ENCODE assay signal across 19 cellular contexts in the genomic region with DNA sequence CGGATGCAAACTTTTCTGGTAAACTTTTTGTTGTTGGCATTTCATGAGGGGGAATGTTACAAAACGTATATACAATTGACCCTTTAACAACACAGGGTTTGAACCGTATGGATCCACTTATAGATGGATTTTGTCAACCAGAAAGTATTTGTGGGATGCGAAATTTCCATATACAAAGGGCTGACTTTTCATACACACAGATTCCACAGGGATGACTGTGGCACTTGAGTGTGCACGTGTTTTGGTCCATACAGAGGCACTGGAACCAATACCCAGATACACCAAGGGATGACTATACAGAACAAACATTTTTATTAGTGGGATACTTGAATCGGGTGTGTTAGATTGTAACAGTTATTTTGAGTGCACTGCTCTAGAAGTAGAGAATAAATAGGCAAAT. TPM values are rescaled to one million over a fixed set of nuclear protein-coding genes. Genes with fewer than 3 reads are reported as not detected.
DNase-seq lines count a peak whose midpoint lies in the region; ATAC-seq, FAIRE-seq and TF ChIP-seq lines count a peak whose summit lies in the region.
"Had no signal": no experiment of that assay in that cellular context is flagged by ENCODE, and none has a peak within 500 bp of the region (broad histone marks: within the 10 kb centered on the region; RNA-seq: fewer than 3 reads in every experiment).

No MANE protein-coding gene starts in this region.

- no peak overlapping the region for H3K4me3 ChIP-seq in WERI-Rb-1 (ENCODE audit: low read depth, low read length)
- H3K4me3 ChIP-seq: BLaER1 treated with 17β-estradiol and CSF1 and Interleukin-3, amounts not matched to agents 10 nM and 100 nM; SK-N-MC had no signal

- no peak for TF ChIP-seq POLR2A in GM12892 (IDR thresholded peaks at IDR 0.05; ENCODE audit: low read depth, low read length)

- ATAC-seq in HG02870 (IDR thresholded peaks at IDR 0.05; ENCODE audit: unreplicated experiment) (no peak), left ventricle myocardium superior (no peak)
- ATAC-seq: left cardiac atrium had no signal

- no peaks in the 10 kb centered on the region for H3K9me3 ChIP-seq in WERI-Rb-1 (ENCODE audit: severe bottlenecking)
- H3K9me3 ChIP-seq: BLaER1 treated with 17β-estradiol and CSF1 and Interleukin-3, amounts not matched to agents 10 nM and 100 nM had no signal

- FAIRE-seq in GM12892 (lab: Jason Lieb, UNC): no peak

- H3K36me3 ChIP-seq in WERI-Rb-1: no peaks in the 10 kb centered on the region

- no peak overlapping the region for H3K27ac ChIP-seq in WERI-Rb-1
- H3K27ac ChIP-seq: BLaER1 treated with 17β-estradiol and CSF1 and Interleukin-3, amounts not matched to agents 10 nM and 100 nM; SK-N-MC had no signal

- intact Hi-C loops in left ventricle myocardium superior (cut with micrococcal nuclease): no loop called here

- DNase-seq in ACHN (peak; percentile 83), HS-27A (ENCODE audit: low read depth) (peak; percentile 83), amniotic epithelial cell (ENCODE audit: low read depth) (peak; percentile 66), glomerular visceral epithelial cell (ENCODE audit: extremely low spot score) (peak; percentile 50), WERI-Rb-1 (no peak), GM12892 (ENCODE audit: insufficient read length) (no peak), left ventricle myocardium superior (no peak)
- DNase-seq: activated CD4-positive, alpha-beta T cell treated with anti-CD3 and anti-CD28 coated beads for 1 hour; left cardiac atrium; NCI-H510A treated with DMSO at 0.1 percent for 48 hours; nephron progenitor cell; stimulated activated CD4-positive, alpha-beta T cell treated with anti-CD3 and anti-CD28 coated beads, Interleukin-12 subunit alpha, Interleukin-12 subunit beta, amount 100 ng/mL, for 4 hours had no signal

- no peaks in the 10 kb centered on the region for H3K27me3 ChIP-seq in WERI-Rb-1 (ENCODE audit: insufficient read depth, low read depth, severe bottlenecking)
- H3K27me3 ChIP-seq: BLaER1 treated with 17β-estradiol and CSF1 and Interleukin-3, amounts not matched to agents 10 nM and 100 nM had no signal

- in situ Hi-C loops in ACHN (cut with HindIII; ENCODE audit: low pct_ligation_motif_present, low pct_unique_long_range_greater_than_20kb, low sequenced_read_pairs): no loop called here

- no peak for TF ChIP-seq CTCF in WERI-Rb-1 (IDR thresholded peaks at IDR 0.05; ENCODE audit: low read depth, low read length)

RNA-seq across cellular contexts. Expression of gene CCT2, which starts 29.8 kb away (rescaled TPM):
- 260 TPM for polyA plus RNA-seq in GM12892 (2012; ENCODE audit: missing spikeins)
- total RNA-seq in left ventricle myocardium superior: 89.1 TPM

RNA-seq across cellular contexts. Expression of gene LRRC10, which starts 55.2 kb away (rescaled TPM):
- not detected for polyA plus RNA-seq in GM12892 (2012; ENCODE audit: missing spikeins)
- 50.8 TPM for total RNA-seq in left ventricle myocardium superior
- total RNA-seq: cerebellum, G401, glomerular endothelial cell, urinary bladder had no signal
- polyA plus RNA-seq: urinary bladder had no signal

Comparison
In these comparisons a context has a peak if more than half of its experiments do, and no peak if none do; other contexts are left out.
1. DNase-seq: peak in ACHN (single experiment), HS-27A (single experiment), amniotic epithelial cell (single experiment) and glomerular visceral epithelial cell (single experiment); none in WERI-Rb-1 (single experiment), GM12892 (single experiment) and left ventricle myocardium superior (single experiment).